Comparison of ENCODE assay signal across 25 cellular contexts in genomic region chr1:182564605-182565004, GRCh38.
"Had no signal": no experiment of that assay in that cellular context is flagged by ENCODE, and none has a peak within 500 bp of the region (broad histone marks: within the 10 kb centered on the region; RNA-seq: fewer than 3 reads in every experiment).

No MANE protein-coding gene starts in this region.

- H3K4me3 ChIP-seq: coronary artery, esophagus squamous epithelium, gastrocnemius medialis, heart right ventricle, left lung, lower lobe of right lung, mucosa of descending colon had no signal

- H3K36me3 ChIP-seq: esophagus squamous epithelium, gastrocnemius medialis, heart right ventricle, left lung, lower lobe of right lung had no signal

- ATAC-seq: effector memory CD8-positive, alpha-beta T cell; esophagus mucosa; gastrocnemius medialis; heart right ventricle; left cardiac atrium; left lung; left ventricle myocardium superior; lower lobe of right lung; mucosa of descending colon had no signal

- H3K27me3 ChIP-seq: gastrocnemius medialis, heart right ventricle, left lung had no signal

- FAIRE-seq: colon, endometrium, islet of Langerhans, keratinocyte had no signal

- DNase-seq: effector CD8-positive, alpha-beta T cell; effector memory CD8-positive, alpha-beta T cell; endodermal cell; erythroblast; esophagus squamous epithelium; foreskin fibroblast; gastrocnemius medialis; glutamatergic neuron; head of caudate nucleus; heart right ventricle; hippocampal formation; left cardiac atrium; left lung; left ventricle myocardium superior; lower lobe of right lung; mesenchymal stem cell; mucosa of descending colon; naive B cell had no signal

- H3K4me1 ChIP-seq: gastrocnemius medialis, heart right ventricle, left lung, lower lobe of right lung had no signal

- H3K27ac ChIP-seq: coronary artery, epithelial cell of prostate, esophagus squamous epithelium, gastrocnemius medialis, heart right ventricle, left lung, lower lobe of right lung had no signal

- H3K9me3 ChIP-seq: esophagus squamous epithelium, gastrocnemius medialis, left lung, lower lobe of right lung, mucosa of descending colon had no signal
